Comparison of ENCODE assay signal across 9 cellular contexts in genomic region chr3:113210608-113211369, GRCh38. TPM values are rescaled to one million over a fixed set of nuclear protein-coding genes. Genes with fewer than 3 reads are reported as not detected.
A peak's percentile ranks its signal among the peaks of the same experiment; 100 is the strongest.
DNase-seq lines count a peak whose midpoint lies in the region; FAIRE-seq and TF ChIP-seq lines count a peak whose summit lies in the region.
"Had no signal": no experiment of that assay in that cellular context is flagged by ENCODE, and none has a peak within 500 bp of the region (broad histone marks: within the 10 kb centered on the region; RNA-seq: fewer than 3 reads in every experiment).

No MANE protein-coding gene starts in this region.

- no peak overlapping the region for H4K8ac ChIP-seq in H1 (ENCODE audit: extremely low read depth, insufficient read depth, low read length)

- H2AFZ ChIP-seq in H1 (ENCODE audit: low read length): peak overlapping the region; percentile 83; the same call in 1 of the 2 replicates

- H3K36me3 ChIP-seq in A673 (ENCODE audit: insufficient read depth, low read length, poor library complexity, severe bottlenecking) (no peaks in the 10 kb centered on the region), MG63 (no peaks in the 10 kb centered on the region), H1 (ENCODE audit: control insufficient read depth in 2 of 4, insufficient read depth in 4 of 4, low read length in 3 of 4) (no peaks in the 10 kb centered on the region), mucosa of stomach (ENCODE audit: control insufficient read depth, insufficient read depth, low read length) (no peaks in the 10 kb centered on the region)

- H3K27ac ChIP-seq in A673 (ENCODE audit: low read depth, low read length, poor library complexity, severe bottlenecking) (no peak overlapping the region), H1 (ENCODE audit: low read depth, low read length) (peak overlapping the region; percentile 1; the same call in 1 of the 2 replicates)

- H3K4ac ChIP-seq in H1 (replicated peaks; ENCODE audit: insufficient read length, low read depth, low read length): no peak overlapping the region

- H3K23ac ChIP-seq in H1 (ENCODE audit: insufficient read length): no peak overlapping the region

- BruUV-seq in A673 (replicated peaks; lab: Mats Ljungman, UMichigan): no TSS peak

- peak overlapping the region; percentile 81; the same call in 1 of the 2 replicates for H3K18ac ChIP-seq in H1 (ENCODE audit: extremely low read depth, low read length)

- WGBS in H1 (ENCODE audit: extremely low coverage in 1 of 2, insufficient coverage in 1 of 2, insufficient read length in 1 of 2, insufficient replicate concordance in 2 of 2, low coverage in 1 of 2, low lambda C conversion rate in 2 of 2, missing lambda C conversion rate in 1 of 2), 2 experiments: 5% methylated on average over 22 of the region's 24 CpGs; no CpG with 5 or more reads in 1 of the 2 experiments

- H4K5ac ChIP-seq in H1 (ENCODE audit: insufficient read length, low read depth, low read length): no peak overlapping the region

- 0 out of 2 replicates have a peak overlapping the region, but pooled peaks have one; percentile 55 for H2BK5ac ChIP-seq in H1 (ENCODE audit: low read depth, low read length)

- TF ChIP-seq EP300 in H1 (IDR thresholded peaks at IDR 0.05; ENCODE audit: borderline replicate concordance in 1 of 2, low read depth in 2 of 2, low read length in 2 of 2): no peak

- H3K9me3 ChIP-seq in A673 (ENCODE audit: low read depth, low read length, poor library complexity, severe bottlenecking): no peaks in the 10 kb centered on the region
- no peaks in the 10 kb centered on the region for H3K9me3 ChIP-seq in MG63
- no peaks in the 10 kb centered on the region for H3K9me3 ChIP-seq in H1 (ENCODE audit: insufficient read depth in 2 of 2, low read depth in 1 of 2, low read length in 1 of 2)
- no peaks in the 10 kb centered on the region for H3K9me3 ChIP-seq in mucosa of stomach (ENCODE audit: control insufficient read depth, low read length)

- H3K14ac ChIP-seq in H1 (ENCODE audit: insufficient read length): no peak overlapping the region

- H3K23me2 ChIP-seq in H1 (ENCODE audit: low read depth, low read length): peaks cover 23% of the 10 kb centered on the region

- H3K56ac ChIP-seq in H1 (replicated peaks; ENCODE audit: insufficient read length, low read depth, low read length): no peak overlapping the region

- no peak overlapping the region for H2AK5ac ChIP-seq in H1 (ENCODE audit: low read depth, low read length)

- POLR2A ChIA-PET in A673 (lab: Charles Lee; ENCODE audit: low non-redundant PET): interaction anchor here (1.0 kb wide), 1 partner anchor 79 kb away, joined by 3 read pairs; no protein-coding TSS in a partner anchor
- POLR2A ChIA-PET in H1 (lab: Charles Lee; ENCODE audit: partially characterized antibody): interaction anchor here (0.6 to 1.4 kb wide), 4 partner anchors 28 to 78 kb away, joined by 3 to 6 read pairs (median 3); no protein-coding TSS in a partner anchor

- H2BK120ac ChIP-seq in H1 (replicated peaks; ENCODE audit: low read depth, low read length): no peak overlapping the region

- H3K79me1 ChIP-seq in H1 (ENCODE audit: low read depth, low read length): no peaks in the 10 kb centered on the region

- no peaks in the 10 kb centered on the region for H4K20me1 ChIP-seq in H1 (replicated peaks in 1 of 2; ENCODE audit: control insufficient read depth in 1 of 2, insufficient read depth in 2 of 2, low read length in 2 of 2)

- H2BK15ac ChIP-seq in H1 (ENCODE audit: low read length): 0 out of 2 replicates have a peak overlapping the region, but pooled peaks have one; percentile 55

- H3K27me3 ChIP-seq in A673 (replicated peaks; ENCODE audit: insufficient read depth, low read depth, low read length, poor library complexity) (peaks cover 9% of the 10 kb centered on the region), MG63 (peaks cover 4% of the 10 kb centered on the region; the same call in 1 of the 2 replicates), H1 (replicated peaks in 1 of 4; ENCODE audit: control insufficient read depth in 3 of 4, extremely low read depth in 1 of 4, insufficient read depth in 3 of 4, low read length in 3 of 4) (peaks cover 0 to 21% (median 15%) of the 10 kb centered on the region in 4 experiments; a peak in 6 of 7 replicates), mucosa of stomach (ENCODE audit: control insufficient read depth, insufficient read depth, low read length) (peaks cover 27% of the 10 kb centered on the region)

- 0 out of 2 replicates have a peak overlapping the region, but pooled peaks have one; percentile 92 for H2BK20ac ChIP-seq in H1 (ENCODE audit: low read length)

- peak; percentile 88 for FAIRE-seq in H1 (lab: Jason Lieb, UNC)
- FAIRE-seq: G401.6 had no signal

- peak overlapping the region in 3 of 4 experiments; percentile 13 to 52 (median 25); a peak in 6 of 7 replicates for H3K9ac ChIP-seq in H1 (replicated peaks in 1 of 4; ENCODE audit: extremely low read depth in 1 of 4, low read depth in 3 of 4, low read length in 3 of 4)
- H3K9ac ChIP-seq in mucosa of stomach (ENCODE audit: low read length): peak overlapping the region; percentile 64

- TF ChIP-seq POLR2A in H1 (IDR thresholded peaks at IDR 0.05; ENCODE audit: control extremely low read depth in 1 of 2, low read depth in 2 of 2, low read length in 2 of 2): peak in 1 of 2 experiments; percentile 34; a peak in 2 of 3 replicates

- CTCF ChIA-PET in A673 (lab: Charles Lee): interaction anchor here (0.6 kb wide), 1 partner anchor 44 kb away, joined by 3 read pairs; no protein-coding TSS in a partner anchor
- CTCF ChIA-PET in H1 (lab: Charles Lee; ENCODE audit: partially characterized antibody): interaction anchor here (0.7 to 2.1 kb wide), 18 partner anchors 11 to 145 kb away, joined by 3 to 13 read pairs (median 3); no protein-coding TSS in a partner anchor

- intact Hi-C loops in A673 (cut with micrococcal nuclease; ENCODE audit: unreplicated experiment): no loop called here
- intact Hi-C loops in head of caudate nucleus (cut with DNase I): no loop called here

- H3K4me1 ChIP-seq in A673 (ENCODE audit: insufficient read depth, low read length, poor library complexity, severe bottlenecking): no peaks in the 10 kb centered on the region
- peaks cover 8 to 19% (median 11%) of the 10 kb centered on the region in 4 experiments; a peak in 6 of 7 replicates for H3K4me1 ChIP-seq in H1 (replicated peaks in 1 of 4; ENCODE audit: control insufficient read depth in 3 of 4, insufficient read depth in 4 of 4, low read length in 3 of 4)
- peaks cover 4% of the 10 kb centered on the region for H3K4me1 ChIP-seq in mucosa of stomach (ENCODE audit: control insufficient read depth, insufficient read depth, low read length)

- peak overlapping the region; percentile 83 to 99 for H3K4me2 ChIP-seq in H1 (ENCODE audit: insufficient read depth in 1 of 2, low read depth in 2 of 2, low read length in 2 of 2)

- no peak for DNase-seq in A673 (ENCODE audit: low spot score)
- DNase-seq in MG63: no peak
- peak in 1 of 2 experiments; percentile 65 for DNase-seq in H1 (ENCODE audit: low read depth in 1 of 2, low spot score in 2 of 2)
- DNase-seq in HUDEP-2 (lab: John Stamatoyannopoulos, UW; ENCODE audit: unreplicated experiment in 76 of 76): no peak
- no peak for DNase-seq in NCI-H226
- no peak for DNase-seq in head of caudate nucleus
- no peak for DNase-seq in NCI-H1436 (lab: John Stamatoyannopoulos, UW)

- TF ChIP-seq RAD21 in H1 (IDR thresholded peaks at IDR 0.05 in 1 of 2, conservative IDR thresholded peaks at IDR 0.05 in 1 of 2; ENCODE audit: low read depth in 2 of 2, low read length in 2 of 2): no peak

- peak overlapping the region; percentile 41 for H4K91ac ChIP-seq in H1 (replicated peaks; ENCODE audit: insufficient read length, low read length)

- 0 out of 4 replicates have a peak, but pooled peaks cover 0 to 4% of the 10 kb centered on the region in 2 experiments for H3K79me2 ChIP-seq in H1 (ENCODE audit: control insufficient read depth in 1 of 2, insufficient read depth in 2 of 2, low read length in 2 of 2)

- TF ChIP-seq CTCF in A673 (conservative IDR thresholded peaks at IDR 0.05; ENCODE audit: low read depth, low read length) (no peak), H1 (IDR thresholded peaks at IDR 0.05; ENCODE audit: control extremely low read depth in 1 of 3, insufficient read depth in 1 of 3, low read depth in 1 of 3, low read length in 3 of 3) (no peak)

- H3K4me3 ChIP-seq in A673 (ENCODE audit: low read depth, low read length, poor library complexity, severe bottlenecking) (peak overlapping the region; percentile 72), MG63 (peak overlapping the region; percentile 72), H1 (ENCODE audit: extremely low read depth in 1 of 4, insufficient read depth in 2 of 4, low read depth in 3 of 4, low read length in 4 of 4) (peak overlapping the region; percentile 62 to 96 (median 85)), mucosa of stomach (ENCODE audit: low read length) (peak overlapping the region; percentile 18)

- H2BK12ac ChIP-seq in H1 (ENCODE audit: low read depth, low read length): no peak overlapping the region

TF ChIP-seq in H1, 55 proteins besides CTCF, POLR2A, EP300 and RAD21 (continues in another document):
- TF ChIP-seq, protein P1, sequence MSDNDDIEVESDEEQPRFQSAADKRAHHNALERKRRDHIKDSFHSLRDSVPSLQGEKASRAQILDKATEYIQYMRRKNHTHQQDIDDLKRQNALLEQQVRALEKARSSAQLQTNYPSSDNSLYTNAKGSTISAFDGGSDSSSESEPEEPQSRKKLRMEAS (IDR thresholded peaks at IDR 0.05): 0 out of 2 replicates have a peak, but pooled peaks have one; percentile 4
- TF ChIP-seq SIRT6 (IDR thresholded peaks at IDR 0.05; ENCODE audit: low read length) (no peak), HDAC2 (IDR thresholded peaks at IDR 0.05; ENCODE audit: borderline replicate concordance in 1 of 2, low read depth in 2 of 2, low read length in 2 of 2) (0 out of 4 replicates have a peak, but pooled peaks have one; percentile 23 to 25), ASH2L (IDR thresholded peaks at IDR 0.05; ENCODE audit: low read length) (peak; percentile 20)

RNA-seq across cellular contexts. Expression of gene BOC, which starts 0.6 kb away (rescaled TPM):
- 1.2 and 1.7 TPM in 2 replicates for total RNA-seq in A673 (2021)
- total RNA-seq in MG63 (2014; rRNA removed; shearing (Covaris generic); ENCODE audit: low replicate concordance): 1.4 and 3.9 TPM in 2 replicates
- total RNA-seq in H1 (2021; fragmentation: NEBNext Ultra II Directional; extraction: Animal tissue kit (Norgen Biotek cat#: 25700)): 6.0 and 6.9 TPM in 2 replicates
- polyA plus RNA-seq in H1 (2011; rRNA removed): 9.3 and 10.6 TPM in 2 replicates
- polyA plus RNA-seq in H1 (2011; cell fraction: cytosol; rRNA removed): 10.6 TPM
- polyA plus RNA-seq in H1 (2011; cell fraction: nucleus; rRNA removed): 25.7 TPM
- polyA plus RNA-seq in H1 (2012, experiment 1 of 2): 6.0 to 8.6 TPM (median 8.3 TPM) in 4 replicates
- 6.4 TPM for polyA plus RNA-seq in H1 (2012, experiment 2 of 2)
- polyA plus RNA-seq in H1 (2013, experiment 1 of 2): 5.4 TPM
- polyA plus RNA-seq in H1 (2013, experiment 2 of 2): 4.9 TPM
- polyA minus RNA-seq in H1 (2011; rRNA and poly(A)+ RNA removed): 14.2 and 17.4 TPM in 2 replicates
- polyA minus RNA-seq in H1 (2011; cell fraction: cytosol; rRNA and poly(A)+ RNA removed): 5.9 TPM
- 29.7 TPM for polyA minus RNA-seq in H1 (2011; cell fraction: nucleus; rRNA and poly(A)+ RNA removed)

Comparison
In these comparisons a context has a peak if more than half of its experiments do, and no peak if none do; other contexts are left out.
1. H3K4me3 ChIP-seq: peak in every context shown above with its lines; median percentile 85 in H1; 72 in A673; 72 in MG63; 18 in mucosa of stomach.